ENCODE assay signal across 20 cellular contexts in genomic region chr4:55447826-55448225, GRCh38. TPM values are rescaled to one million over a fixed set of nuclear protein-coding genes. Genes with fewer than 3 reads are reported as not detected.
DNase-seq lines count a peak whose midpoint lies in the region; ATAC-seq and TF ChIP-seq lines count a peak whose summit lies in the region.
"Had no signal": no experiment of that assay in that cellular context is flagged by ENCODE, and none has a peak within 500 bp of the region (broad histone marks: within the 10 kb centered on the region; RNA-seq: fewer than 3 reads in every experiment).

No MANE protein-coding gene starts in this region.

- peaks cover 8% of the 10 kb centered on the region for H3K36me3 Mint-ChIP-seq in chondrocyte (ENCODE audit: low read depth)
- peaks cover 7 to 38% (median 31%) of the 10 kb centered on the region in 5 donors for H3K36me3 Mint-ChIP-seq in naive thymus-derived CD4-positive, alpha-beta T cell

- CTCF ChIA-PET in naive thymus-derived CD4-positive, alpha-beta T cell (lab: Charles Lee) = interaction anchor here (0.6 to 0.9 kb wide), 2 partner anchors 418 to 698 kb away, joined by 3 to 4 read pairs; no protein-coding TSS in a partner anchor

- peak overlapping the region; percentile 1 for H3K27ac Mint-ChIP-seq in chondrocyte (ENCODE audit: unreplicated experiment)
- H3K27ac Mint-ChIP-seq in naive thymus-derived CD4-positive, alpha-beta T cell = peak overlapping the region in 5 of 9 donors; percentile 27 to 66 (median 32)
- H3K27ac Mint-ChIP-seq: activated naive CD4-positive, alpha-beta T cell treated with anti-CD3 and anti-CD28 coated beads for 36 hours had no signal

- no peak overlapping the region for H3K4me3 ChIP-seq in naive thymus-derived CD4-positive, alpha-beta T cell (ENCODE audit: low read length)
- no peak overlapping the region for H3K4me3 ChIP-seq in SJCRH30
- H3K4me3 ChIP-seq: ovary, skin epidermis, testis had no signal

- peak; percentile 4 for DNase-seq in DMS 273 treated with DMSO at 0.1 percent for 48 hours (lab: John Stamatoyannopoulos, UW)
- peak; percentile 37 for DNase-seq in NCI-H2171 (lab: John Stamatoyannopoulos, UW)
- DNase-seq in chondrocyte (ENCODE audit: low spot score) = no peak
- no peak for DNase-seq in naive thymus-derived CD4-positive, alpha-beta T cell
- DNase-seq in activated CD4-positive, CD25-positive, alpha-beta regulatory T cell treated with anti-CD3 and anti-CD28 coated beads, Interleukin-2, amount 50 U/mL, for 72 hours = no peak
- DNase-seq in SJCRH30 = no peak
- no peak for DNase-seq in Kasumi-1 (lab: John Stamatoyannopoulos, UW)
- DNase-seq: activated CD4-positive, alpha-beta T cell treated with anti-CD3 and anti-CD28 coated beads for 1 hour; activated CD8-positive, alpha-beta memory T cell treated with anti-CD3 and anti-CD28 coated beads, Interleukin-2, amount 50 U/mL, for 48 hours; activated naive CD4-positive, alpha-beta T cell treated with anti-CD3 and anti-CD28 coated beads for 36 hours; brain microvascular endothelial cell; left colon; NCI-H1048; ovary; SIG-M5; stimulated activated CD4-positive, alpha-beta T cell treated with anti-CD3 and anti-CD28 coated beads, Interleukin-4, amount 100 ng/mL, for 4 hours; T-helper 9 cell; testis had no signal

- peaks cover 0 to 13% (median 13%) of the 10 kb centered on the region in 3 experiments for H3K36me3 ChIP-seq in naive thymus-derived CD4-positive, alpha-beta T cell (ENCODE audit: control insufficient read depth in 2 of 3, insufficient read depth in 3 of 3, low read length in 3 of 3)
- peaks cover 52% of the 10 kb centered on the region for H3K36me3 ChIP-seq in SJCRH30
- H3K36me3 ChIP-seq: ovary had no signal

- H3K9me3 Mint-ChIP-seq in chondrocyte (ENCODE audit: low read depth) = no peaks in the 10 kb centered on the region
- no peaks in the 10 kb centered on the region for H3K9me3 Mint-ChIP-seq in naive thymus-derived CD4-positive, alpha-beta T cell
- H3K9me3 Mint-ChIP-seq: activated naive CD4-positive, alpha-beta T cell treated with anti-CD3 and anti-CD28 coated beads for 36 hours had no signal

- H3K9me3 ChIP-seq in naive thymus-derived CD4-positive, alpha-beta T cell (ENCODE audit: control insufficient read depth in 2 of 3, low read length in 3 of 3) = no peaks in the 10 kb centered on the region
- no peaks in the 10 kb centered on the region for H3K9me3 ChIP-seq in SJCRH30 (replicated peaks)
- H3K9me3 ChIP-seq: ovary, testis had no signal

- H3K4me3 Mint-ChIP-seq in chondrocyte (ENCODE audit: unreplicated experiment) = no peak overlapping the region
- H3K4me3 Mint-ChIP-seq in naive thymus-derived CD4-positive, alpha-beta T cell = peak overlapping the region in 1 of 10 donors; percentile 9
- H3K4me3 Mint-ChIP-seq: activated naive CD4-positive, alpha-beta T cell treated with anti-CD3 and anti-CD28 coated beads for 36 hours had no signal

- no peaks in the 10 kb centered on the region for H3K4me1 ChIP-seq in naive thymus-derived CD4-positive, alpha-beta T cell (ENCODE audit: control insufficient read depth in 2 of 2, insufficient read depth in 2 of 2, low read length in 2 of 2)
- no peaks in the 10 kb centered on the region for H3K4me1 ChIP-seq in SJCRH30
- H3K4me1 ChIP-seq: testis had no signal

- H3K27me3 Mint-ChIP-seq in chondrocyte (ENCODE audit: low read depth) = no peaks in the 10 kb centered on the region
- no peaks in the 10 kb centered on the region for H3K27me3 Mint-ChIP-seq in naive thymus-derived CD4-positive, alpha-beta T cell

- intact Hi-C loops in naive thymus-derived CD4-positive, alpha-beta T cell (cut with micrococcal nuclease) = loop anchor here in 1 of 2 donors (2.0 to 5.0 kb wide), 2 partner anchors 101 to 289 kb away; partner anchors contain the start of gene SRD5A3

- H3K27ac ChIP-seq in naive thymus-derived CD4-positive, alpha-beta T cell (ENCODE audit: low read depth, low read length) = no peak overlapping the region
- H3K27ac ChIP-seq in SJCRH30 = no peak overlapping the region
- H3K27ac ChIP-seq: brain microvascular endothelial cell, ovary, testis had no signal

- H3K27me3 ChIP-seq in naive thymus-derived CD4-positive, alpha-beta T cell (ENCODE audit: control insufficient read depth in 2 of 2, insufficient read depth in 2 of 2, low read length in 2 of 2) = no peaks in the 10 kb centered on the region
- H3K27me3 ChIP-seq in SJCRH30 = no peaks in the 10 kb centered on the region
- H3K27me3 ChIP-seq: brain microvascular endothelial cell, ovary, testis had no signal

- POLR2A ChIA-PET in naive thymus-derived CD4-positive, alpha-beta T cell (lab: Charles Lee) = interaction anchor here (1.3 to 1.9 kb wide), 2 partner anchors 12 to 98 kb away, joined by 3 to 4 read pairs; no protein-coding TSS in a partner anchor

- no peak for ATAC-seq in naive thymus-derived CD4-positive, alpha-beta T cell
- ATAC-seq in GM21529 (IDR thresholded peaks at IDR 0.05; ENCODE audit: unreplicated experiment) = no peak
- ATAC-seq: left colon had no signal

- H3K4me1 Mint-ChIP-seq in chondrocyte (ENCODE audit: low read depth) = peaks cover 23% of the 10 kb centered on the region
- H3K4me1 Mint-ChIP-seq in naive thymus-derived CD4-positive, alpha-beta T cell = peaks cover 0 to 14% (median 10%) of the 10 kb centered on the region in 7 donors

- no peak for TF ChIP-seq CTCF in chondrocyte (IDR thresholded peaks at IDR 0.05)

RNA-seq across cellular contexts. Expression of gene TMEM165, which starts 52.1 kb away (rescaled TPM):
- total RNA-seq in chondrocyte = 110 to 129 TPM (median 111 TPM) in 3 replicates
- total RNA-seq in naive thymus-derived CD4-positive, alpha-beta T cell = 10 to 100 TPM; 53.1 to 80.9 (median 58.9) TPM
- 10 to 100 TPM; 22.9 to 26.7 TPM for polyA plus RNA-seq in naive thymus-derived CD4-positive, alpha-beta T cell
- total RNA-seq in SJCRH30 (2014; rRNA removed; shearing (Covaris generic)) = 151 and 163 TPM in 2 replicates

Comparison
In these comparisons a context has a peak if more than half of its experiments do, and no peak if none do; other contexts are left out.
1. DNase-seq: peak in DMS 273 treated with DMSO at 0.1 percent for 48 hours (single experiment) and NCI-H2171 (single experiment); none in chondrocyte (single experiment), naive thymus-derived CD4-positive, alpha-beta T cell (0 of 9), activated CD4-positive, CD25-positive, alpha-beta regulatory T cell treated with anti-CD3 and anti-CD28 coated beads, Interleukin-2, amount 50 U/mL, for 72 hours (single experiment), SJCRH30 (0 of 2) and Kasumi-1 (0 of 2).